Comparison of ENCODE assay signal across 1 cellular context in the genomic region with DNA sequence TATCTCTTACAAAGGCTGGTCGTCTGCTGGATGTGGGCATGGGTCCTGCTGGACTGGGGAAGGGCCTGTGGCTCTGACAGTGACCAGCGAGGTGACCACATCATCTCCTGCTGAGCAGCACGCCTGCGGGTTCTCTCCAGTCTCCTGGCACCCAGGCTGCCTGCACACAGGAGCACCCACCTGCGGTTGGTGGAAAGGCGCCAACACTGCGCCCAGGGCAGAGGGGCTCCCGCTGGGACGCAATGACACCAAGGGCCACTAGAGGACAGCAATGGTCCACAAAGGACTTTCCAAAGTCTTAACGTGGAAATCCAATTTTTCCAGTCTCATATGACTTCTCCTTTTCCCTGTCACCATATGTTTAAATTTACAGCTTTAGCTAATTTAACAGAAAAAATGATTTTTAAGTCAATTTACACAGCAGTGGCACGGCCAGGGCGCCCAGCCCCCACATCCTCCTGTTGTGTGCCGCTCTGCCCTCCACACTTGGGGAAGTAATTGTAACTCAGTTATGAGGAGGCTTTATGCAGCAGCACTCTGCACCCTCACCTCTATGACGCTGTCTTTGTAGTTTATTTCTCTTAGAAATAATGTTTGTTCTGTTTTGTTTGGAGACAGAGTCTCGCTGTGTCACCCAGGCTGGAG.
TF ChIP-seq lines count a peak whose summit lies in the region.

No MANE protein-coding gene starts in this region.

TF ChIP-seq in GM23338, 12 proteins besides CTCF, POLR2A, EP300 and RAD21 (continued from another document):
- TF ChIP-seq ZNF462 (CRISPR knock-in tag; IDR thresholded peaks at IDR 0.05): no peak
- TF ChIP-seq, protein P1, sequence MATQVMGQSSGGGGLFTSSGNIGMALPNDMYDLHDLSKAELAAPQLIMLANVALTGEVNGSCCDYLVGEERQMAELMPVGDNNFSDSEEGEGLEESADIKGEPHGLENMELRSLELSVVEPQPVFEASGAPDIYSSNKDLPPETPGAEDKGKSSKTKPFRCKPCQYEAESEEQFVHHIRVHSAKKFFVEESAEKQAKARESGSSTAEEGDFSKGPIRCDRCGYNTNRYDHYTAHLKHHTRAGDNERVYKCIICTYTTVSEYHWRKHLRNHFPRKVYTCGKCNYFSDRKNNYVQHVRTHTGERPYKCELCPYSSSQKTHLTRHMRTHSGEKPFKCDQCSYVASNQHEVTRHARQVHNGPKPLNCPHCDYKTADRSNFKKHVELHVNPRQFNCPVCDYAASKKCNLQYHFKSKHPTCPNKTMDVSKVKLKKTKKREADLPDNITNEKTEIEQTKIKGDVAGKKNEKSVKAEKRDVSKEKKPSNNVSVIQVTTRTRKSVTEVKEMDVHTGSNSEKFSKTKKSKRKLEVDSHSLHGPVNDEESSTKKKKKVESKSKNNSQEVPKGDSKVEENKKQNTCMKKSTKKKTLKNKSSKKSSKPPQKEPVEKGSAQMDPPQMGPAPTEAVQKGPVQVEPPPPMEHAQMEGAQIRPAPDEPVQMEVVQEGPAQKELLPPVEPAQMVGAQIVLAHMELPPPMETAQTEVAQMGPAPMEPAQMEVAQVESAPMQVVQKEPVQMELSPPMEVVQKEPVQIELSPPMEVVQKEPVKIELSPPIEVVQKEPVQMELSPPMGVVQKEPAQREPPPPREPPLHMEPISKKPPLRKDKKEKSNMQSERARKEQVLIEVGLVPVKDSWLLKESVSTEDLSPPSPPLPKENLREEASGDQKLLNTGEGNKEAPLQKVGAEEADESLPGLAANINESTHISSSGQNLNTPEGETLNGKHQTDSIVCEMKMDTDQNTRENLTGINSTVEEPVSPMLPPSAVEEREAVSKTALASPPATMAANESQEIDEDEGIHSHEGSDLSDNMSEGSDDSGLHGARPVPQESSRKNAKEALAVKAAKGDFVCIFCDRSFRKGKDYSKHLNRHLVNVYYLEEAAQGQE (IDR thresholded peaks at IDR 0.05; ENCODE audit: unreplicated experiment): no peak
- no peak for TF ChIP-seq ZNF114 (CRISPR knock-in tag; IDR thresholded peaks at IDR 0.05)
